Comparison of ENCODE assay signal across 1 cellular context in the genomic region with DNA sequence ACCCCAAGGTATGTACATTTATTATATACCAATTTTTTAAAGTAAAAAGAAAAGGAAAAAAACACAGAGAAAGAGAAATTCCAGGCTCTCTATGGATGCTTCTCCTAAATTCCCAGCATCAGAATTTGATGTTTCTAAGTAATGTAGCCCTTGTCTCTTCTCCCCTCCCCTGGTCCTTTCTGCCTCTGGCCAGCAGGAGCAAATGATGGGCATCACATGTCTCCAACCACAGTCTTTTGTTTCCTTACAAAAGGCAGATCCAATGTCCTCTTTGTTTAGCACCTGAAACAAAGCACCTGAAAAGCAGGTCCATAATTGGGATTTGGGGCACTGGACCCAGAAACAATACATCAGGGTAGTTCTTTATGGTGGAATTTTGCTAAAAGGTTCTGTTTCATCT.
TF ChIP-seq lines count a peak whose summit lies in the region.

No MANE protein-coding gene starts in this region.

TF ChIP-seq in GM23338, 12 proteins besides CTCF, POLR2A, EP300 and RAD21:
- TF ChIP-seq, protein P1, sequence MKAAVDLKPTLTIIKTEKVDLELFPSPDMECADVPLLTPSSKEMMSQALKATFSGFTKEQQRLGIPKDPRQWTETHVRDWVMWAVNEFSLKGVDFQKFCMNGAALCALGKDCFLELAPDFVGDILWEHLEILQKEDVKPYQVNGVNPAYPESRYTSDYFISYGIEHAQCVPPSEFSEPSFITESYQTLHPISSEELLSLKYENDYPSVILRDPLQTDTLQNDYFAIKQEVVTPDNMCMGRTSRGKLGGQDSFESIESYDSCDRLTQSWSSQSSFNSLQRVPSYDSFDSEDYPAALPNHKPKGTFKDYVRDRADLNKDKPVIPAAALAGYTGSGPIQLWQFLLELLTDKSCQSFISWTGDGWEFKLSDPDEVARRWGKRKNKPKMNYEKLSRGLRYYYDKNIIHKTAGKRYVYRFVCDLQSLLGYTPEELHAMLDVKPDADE (IDR thresholded peaks at IDR 0.05), result no peak
- TF ChIP-seq, protein P2, sequence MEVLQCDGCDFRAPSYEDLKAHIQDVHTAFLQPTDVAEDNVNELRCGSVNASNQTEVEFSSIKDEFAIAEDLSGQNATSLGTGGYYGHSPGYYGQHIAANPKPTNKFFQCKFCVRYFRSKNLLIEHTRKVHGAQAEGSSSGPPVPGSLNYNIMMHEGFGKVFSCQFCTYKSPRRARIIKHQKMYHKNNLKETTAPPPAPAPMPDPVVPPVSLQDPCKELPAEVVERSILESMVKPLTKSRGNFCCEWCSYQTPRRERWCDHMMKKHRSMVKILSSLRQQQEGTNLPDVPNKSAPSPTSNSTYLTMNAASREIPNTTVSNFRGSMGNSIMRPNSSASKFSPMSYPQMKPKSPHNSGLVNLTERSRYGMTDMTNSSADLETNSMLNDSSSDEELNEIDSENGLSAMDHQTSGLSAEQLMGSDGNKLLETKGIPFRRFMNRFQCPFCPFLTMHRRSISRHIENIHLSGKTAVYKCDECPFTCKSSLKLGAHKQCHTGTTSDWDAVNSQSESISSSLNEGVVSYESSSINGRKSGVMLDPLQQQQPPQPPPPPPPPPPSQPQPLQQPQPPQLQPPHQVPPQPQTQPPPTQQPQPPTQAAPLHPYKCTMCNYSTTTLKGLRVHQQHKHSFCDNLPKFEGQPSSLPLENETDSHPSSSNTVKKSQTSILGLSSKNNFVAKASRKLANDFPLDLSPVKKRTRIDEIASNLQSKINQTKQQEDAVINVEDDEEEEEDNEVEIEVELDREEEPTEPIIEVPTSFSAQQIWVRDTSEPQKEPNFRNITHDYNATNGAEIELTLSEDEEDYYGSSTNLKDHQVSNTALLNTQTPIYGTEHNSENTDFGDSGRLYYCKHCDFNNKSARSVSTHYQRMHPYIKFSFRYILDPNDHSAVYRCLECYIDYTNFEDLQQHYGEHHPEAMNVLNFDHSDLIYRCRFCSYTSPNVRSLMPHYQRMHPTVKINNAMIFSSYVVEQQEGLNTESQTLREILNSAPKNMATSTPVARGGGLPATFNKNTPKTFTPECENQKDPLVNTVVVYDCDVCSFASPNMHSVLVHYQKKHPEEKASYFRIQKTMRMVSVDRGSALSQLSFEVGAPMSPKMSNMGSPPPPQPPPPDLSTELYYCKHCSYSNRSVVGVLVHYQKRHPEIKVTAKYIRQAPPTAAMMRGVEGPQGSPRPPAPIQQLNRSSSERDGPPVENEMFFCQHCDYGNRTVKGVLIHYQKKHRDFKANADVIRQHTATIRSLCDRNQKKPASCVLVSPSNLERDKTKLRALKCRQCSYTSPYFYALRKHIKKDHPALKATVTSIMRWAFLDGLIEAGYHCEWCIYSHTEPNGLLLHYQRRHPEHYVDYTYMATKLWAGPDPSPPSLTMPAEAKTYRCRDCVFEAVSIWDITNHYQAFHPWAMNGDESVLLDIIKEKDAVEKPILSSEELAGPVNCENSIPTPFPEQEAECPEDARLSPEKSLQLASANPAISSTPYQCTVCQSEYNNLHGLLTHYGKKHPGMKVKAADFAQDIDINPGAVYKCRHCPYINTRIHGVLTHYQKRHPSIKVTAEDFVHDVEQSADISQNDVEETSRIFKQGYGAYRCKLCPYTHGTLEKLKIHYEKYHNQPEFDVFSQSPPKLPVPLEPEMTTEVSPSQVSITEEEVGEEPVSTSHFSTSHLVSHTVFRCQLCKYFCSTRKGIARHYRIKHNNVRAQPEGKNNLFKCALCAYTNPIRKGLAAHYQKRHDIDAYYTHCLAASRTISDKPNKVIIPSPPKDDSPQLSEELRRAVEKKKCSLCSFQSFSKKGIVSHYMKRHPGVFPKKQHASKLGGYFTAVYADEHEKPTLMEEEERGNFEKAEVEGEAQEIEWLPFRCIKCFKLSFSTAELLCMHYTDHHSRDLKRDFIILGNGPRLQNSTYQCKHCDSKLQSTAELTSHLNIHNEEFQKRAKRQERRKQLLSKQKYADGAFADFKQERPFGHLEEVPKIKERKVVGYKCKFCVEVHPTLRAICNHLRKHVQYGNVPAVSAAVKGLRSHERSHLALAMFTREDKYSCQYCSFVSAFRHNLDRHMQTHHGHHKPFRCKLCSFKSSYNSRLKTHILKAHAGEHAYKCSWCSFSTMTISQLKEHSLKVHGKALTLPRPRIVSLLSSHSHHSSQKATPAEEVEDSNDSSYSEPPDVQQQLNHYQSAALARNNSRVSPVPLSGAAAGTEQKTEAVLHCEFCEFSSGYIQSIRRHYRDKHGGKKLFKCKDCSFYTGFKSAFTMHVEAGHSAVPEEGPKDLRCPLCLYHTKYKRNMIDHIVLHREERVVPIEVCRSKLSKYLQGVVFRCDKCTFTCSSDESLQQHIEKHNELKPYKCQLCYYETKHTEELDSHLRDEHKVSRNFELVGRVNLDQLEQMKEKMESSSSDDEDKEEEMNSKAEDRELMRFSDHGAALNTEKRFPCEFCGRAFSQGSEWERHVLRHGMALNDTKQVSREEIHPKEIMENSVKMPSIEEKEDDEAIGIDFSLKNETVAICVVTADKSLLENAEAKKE (CRISPR knock-in tag; IDR thresholded peaks at IDR 0.05), result 0 out of 2 replicates have a peak, but pooled peaks have one; percentile 11
